8 cellular contexts compared by ENCODE assay signal in genomic region chr22:28742562-28742962, GRCh38. TPM values are rescaled to one million over a fixed set of nuclear protein-coding genes. Genes with fewer than 3 reads are reported as not detected.
DNase-seq lines count a peak whose midpoint lies in the region; TF ChIP-seq lines count a peak whose summit lies in the region.

No MANE protein-coding gene starts in this region.

- peak overlapping the region; percentile 97 for H3K4me3 ChIP-seq in WERI-Rb-1 (ENCODE audit: low read depth, low read length)
- H3K4me3 ChIP-seq in spleen, result peak overlapping the region; percentile 61 to 97 (median 94)

- TF ChIP-seq POLR2A in spleen (IDR thresholded peaks at IDR 0.05), result no peak

- H3K27ac Mint-ChIP-seq in glutamatergic neuron (ENCODE audit: unreplicated experiment), result no peak overlapping the region

- H3K9me3 Mint-ChIP-seq in glutamatergic neuron (ENCODE audit: unreplicated experiment), result peaks cover 2% of the 10 kb centered on the region

- peaks cover 6% of the 10 kb centered on the region for H3K4me1 Mint-ChIP-seq in glutamatergic neuron (ENCODE audit: low read depth, unreplicated experiment)

- no peak for TF ChIP-seq CTCF in WERI-Rb-1 (IDR thresholded peaks at IDR 0.05; ENCODE audit: low read depth, low read length)
- no peak for TF ChIP-seq CTCF in glutamatergic neuron (IDR thresholded peaks at IDR 0.05; ENCODE audit: partially characterized antibody, unreplicated experiment)
- no peak for TF ChIP-seq CTCF in spleen (IDR thresholded peaks at IDR 0.05 in 8 of 11, conservative IDR thresholded peaks at IDR 0.05 in 3 of 11)

- intact Hi-C loops in spleen (cut with DNase I; ENCODE audit: low total_unique reads), result no loop called here

- peak overlapping the region; percentile 88 for H3K4me3 Mint-ChIP-seq in glutamatergic neuron (ENCODE audit: unreplicated experiment)

- WGBS in spleen, 5 donors, result 1 to 4% (median 3%) methylated on average over 10 of the region's 10 CpGs

- peaks cover 36% of the 10 kb centered on the region for H3K36me3 ChIP-seq in WERI-Rb-1
- H3K36me3 ChIP-seq in spleen, result peaks cover 3 to 48% (median 35%) of the 10 kb centered on the region in 6 donors

- H3K27me3 Mint-ChIP-seq in glutamatergic neuron (ENCODE audit: unreplicated experiment), result peaks cover 6% of the 10 kb centered on the region

- DNase-seq in NCI-H510A (lab: John Stamatoyannopoulos, UW) (peak; percentile 88), NCI-H510A treated with DMSO at 0.1 percent for 48 hours (lab: John Stamatoyannopoulos, UW) (no peak), WERI-Rb-1 (no peak), glutamatergic neuron (no peak), spleen (no peak), iPS-NIHi7 (ENCODE audit: extremely low spot score) (no peak), NCI-H187 (lab: John Stamatoyannopoulos, UW) (no peak)
- no peak for DNase-seq in effector CD8-positive, alpha-beta T cell (lab: John Stamatoyannopoulos, UW)

- H3K27ac ChIP-seq in WERI-Rb-1 (peak overlapping the region; percentile 90), spleen (peak overlapping the region; percentile 16 to 100 (median 99))

- H3K36me3 Mint-ChIP-seq in glutamatergic neuron (ENCODE audit: unreplicated experiment), result no peaks in the 10 kb centered on the region

- H3K27me3 ChIP-seq in WERI-Rb-1 (ENCODE audit: insufficient read depth, low read depth, severe bottlenecking) (no peaks in the 10 kb centered on the region), spleen (replicated peaks in 1 of 7) (no peaks in the 10 kb centered on the region)

- no peaks in the 10 kb centered on the region for H3K9me3 ChIP-seq in WERI-Rb-1 (ENCODE audit: severe bottlenecking)
- H3K9me3 ChIP-seq in spleen, result no peaks in the 10 kb centered on the region

- H3K4me1 ChIP-seq in spleen, result peaks cover 6 to 41% (median 22%) of the 10 kb centered on the region in 6 donors

RNA-seq across cellular contexts. Expression of gene HSCB, which starts 0.7 kb away (rescaled TPM):
- total RNA-seq in glutamatergic neuron (ENCODE audit: unreplicated experiment), result 5.4 TPM
- 10 to 100 TPM; 13.5 to 24.5 (median 17.2) TPM for total RNA-seq in spleen
- 10 to 100 TPM; 24.8 to 26.6 (median 26.2) TPM for polyA plus RNA-seq in spleen

RNA-seq across cellular contexts. Expression of gene CHEK2, which starts 0.9 kb away (rescaled TPM):
- total RNA-seq in glutamatergic neuron (ENCODE audit: unreplicated experiment) (7.4 TPM), spleen (10 to 100 TPM in 4 of 7 donors, 1 to 10 TPM in 3; 8.1 to 18.9 (median 10.6) TPM)
- polyA plus RNA-seq in spleen, result 10 to 100 TPM; 17.4 to 21.2 (median 19.8) TPM

RNA-seq across cellular contexts. Expression of gene CCDC117, which starts 29.9 kb away (rescaled TPM):
- total RNA-seq in glutamatergic neuron (ENCODE audit: unreplicated experiment), result 11.7 TPM
- 10 to 100 TPM; 15.0 to 33.0 (median 25.3) TPM for total RNA-seq in spleen
- polyA plus RNA-seq in spleen, result 10 to 100 TPM in 1 of 3 donors, 1 to 10 TPM in 2; 6.6 to 10.4 (median 9.7) TPM

RNA-seq across cellular contexts. Expression of gene XBP1, which starts 57.8 kb away (rescaled TPM):
- total RNA-seq in glutamatergic neuron (ENCODE audit: unreplicated experiment), result 77.4 TPM
- 100 to 1,000 TPM; 136 to 703 (median 251) TPM for total RNA-seq in spleen
- 10 to 100 TPM; 26.8 to 53.8 (median 47.0) TPM for polyA plus RNA-seq in spleen
